8 cellular contexts compared by ENCODE assay signal in the genomic region with DNA sequence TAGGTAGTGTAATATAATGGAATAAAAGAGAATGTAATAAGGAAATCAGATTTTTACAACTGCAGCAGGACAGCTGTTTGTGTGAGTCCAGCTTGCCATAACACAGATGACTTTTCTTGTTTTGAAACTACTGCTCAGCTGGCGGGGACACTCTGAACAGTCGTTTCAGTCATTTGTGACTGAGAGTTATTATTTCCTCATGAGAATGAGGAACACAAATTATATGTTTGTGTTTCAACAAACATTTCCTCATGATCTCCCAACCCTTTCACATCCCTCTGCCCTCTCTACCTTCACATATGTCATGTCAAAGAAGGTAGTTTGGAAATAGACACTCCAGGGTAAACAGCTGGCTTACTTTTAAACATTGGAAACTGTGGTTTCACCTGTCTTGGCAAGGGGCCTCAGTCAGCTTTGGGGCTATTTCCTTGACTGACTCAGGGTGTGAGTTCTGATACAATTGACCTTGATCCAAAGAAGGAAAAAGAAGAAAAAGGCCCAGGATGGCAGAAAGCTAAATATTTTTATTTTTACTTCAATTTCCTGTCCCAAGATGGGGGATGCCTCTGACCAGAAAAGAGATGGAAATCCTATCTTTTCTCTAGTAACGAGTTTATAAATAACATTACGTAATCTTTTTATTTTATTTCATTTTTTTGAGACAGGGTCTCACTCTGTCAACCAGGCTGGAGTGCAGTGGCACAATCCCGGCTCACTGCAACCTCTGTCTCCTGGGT. TPM values are rescaled to one million over a fixed set of nuclear protein-coding genes. Genes with fewer than 3 reads are reported as not detected.
DNase-seq lines count a peak whose midpoint lies in the region; ATAC-seq and TF ChIP-seq lines count a peak whose summit lies in the region.

No MANE protein-coding gene starts in this region.

- POLR2A ChIA-PET in PC-3 (lab: Charles Lee; ENCODE audit: unreplicated experiment): no interaction called here

- peak overlapping the region; percentile 51 for H3K9ac ChIP-seq in PC-3 (ENCODE audit: low read length)

- H3K27ac Mint-ChIP-seq in activated CD4-positive, alpha-beta T cell treated with anti-CD3 and anti-CD28 coated beads, Interleukin-2, amount 10 ng/mL, durations not matched to agents 24 days and 14 days: peak overlapping the region; percentile 90

- H3F3A ChIP-seq in PC-3 (ENCODE audit: low read length, unreplicated experiment): no peaks in the 10 kb centered on the region

- peaks cover 74% of the 10 kb centered on the region for H3K4me1 Mint-ChIP-seq in activated CD4-positive, alpha-beta T cell treated with anti-CD3 and anti-CD28 coated beads, Interleukin-2, amount 10 ng/mL, durations not matched to agents 24 days and 14 days

- ATAC-seq in HG03039 (IDR thresholded peaks at IDR 0.05; ENCODE audit: unreplicated experiment) (peak; percentile 41), PC-3 (peak; percentile 10), esophagus mucosa (peak; percentile 54)

- H3K79me2 ChIP-seq in PC-3 (ENCODE audit: low read length): peaks cover 11% of the 10 kb centered on the region; the same call in 1 of the 2 replicates

- peak overlapping the region; percentile 88 for H2AFZ ChIP-seq in PC-3 (ENCODE audit: low read length)

- H3K36me3 ChIP-seq in PC-3 (ENCODE audit: low read depth, low read length): no peaks in the 10 kb centered on the region

- peaks cover 47% of the 10 kb centered on the region for H3K36me3 Mint-ChIP-seq in activated CD4-positive, alpha-beta T cell treated with anti-CD3 and anti-CD28 coated beads, Interleukin-2, amount 10 ng/mL, durations not matched to agents 24 days and 14 days (ENCODE audit: low read depth)

- H3K9me2 ChIP-seq in PC-3 (replicated peaks; ENCODE audit: low read length): no peaks in the 10 kb centered on the region

- H3K27me3 ChIP-seq in PC-3 (ENCODE audit: low read length): no peaks in the 10 kb centered on the region

- intact Hi-C loops in activated CD4-positive, alpha-beta T cell treated with anti-CD3 and anti-CD28 coated beads, Interleukin-2, amount 10 ng/mL, durations not matched to agents 24 days and 14 days (cut with micrococcal nuclease): loop anchor here (1.0 to 5.0 kb wide), 6 partner anchors 8 to 335 kb away; a partner anchor contains a TSS
- intact Hi-C loops in PC-3 (cut with micrococcal nuclease): no loop called here

- peaks cover 4% of the 10 kb centered on the region for H3K9me3 Mint-ChIP-seq in activated CD4-positive, alpha-beta T cell treated with anti-CD3 and anti-CD28 coated beads, Interleukin-2, amount 10 ng/mL, durations not matched to agents 24 days and 14 days

- CTCF ChIA-PET in PC-3 (lab: Charles Lee): no interaction called here

- H3K4me3 ChIP-seq in PC-3 (ENCODE audit: low read length) (peak overlapping the region; percentile 57), retinal pigment epithelial cell (ENCODE audit: low read length) (peak overlapping the region; percentile 24)

- no peaks in the 10 kb centered on the region for H3K9me3 ChIP-seq in PC-3 (ENCODE audit: low read length)

- H3K4me2 ChIP-seq in PC-3 (ENCODE audit: low read length): peak overlapping the region; percentile 79

- peak overlapping the region; percentile 92 for H3K4me3 Mint-ChIP-seq in activated CD4-positive, alpha-beta T cell treated with anti-CD3 and anti-CD28 coated beads, Interleukin-2, amount 10 ng/mL, durations not matched to agents 24 days and 14 days

- TF ChIP-seq CTCF in PC-3 (conservative IDR thresholded peaks at IDR 0.05; ENCODE audit: low read depth, low read length) (no peak), retinal pigment epithelial cell (conservative IDR thresholded peaks at IDR 0.05; ENCODE audit: low read depth, low read length) (no peak)

- BruUV-seq in PC-3 (replicated peaks; lab: Mats Ljungman, UMichigan): TSS peak; percentile 77

- peak overlapping the region; percentile 36 for H3K27ac ChIP-seq in PC-3 (ENCODE audit: low read length)

- H3K4me1 ChIP-seq in PC-3 (ENCODE audit: insufficient read depth, low read length): peaks cover 14% of the 10 kb centered on the region; the same call in 1 of the 2 replicates

- DNase-seq in activated CD4-positive, alpha-beta T cell treated with anti-CD3 and anti-CD28 coated beads, Interleukin-2, amount 10 ng/mL, durations not matched to agents 24 days and 14 days: peak; percentile 70
- DNase-seq in activated CD4-positive, alpha-beta T cell treated with anti-CD3 and anti-CD28 coated beads for 48 hours: no peak
- peak; percentile 25 for DNase-seq in PC-3
- DNase-seq in retinal pigment epithelial cell (ENCODE audit: low read depth): no peak
- no peak for DNase-seq in kidney glomerular epithelial cell (lab: John Stamatoyannopoulos, UW)
- no peak for DNase-seq in NCI-H1092 (lab: John Stamatoyannopoulos, UW)

- no peaks in the 10 kb centered on the region for H3K27me3 Mint-ChIP-seq in activated CD4-positive, alpha-beta T cell treated with anti-CD3 and anti-CD28 coated beads, Interleukin-2, amount 10 ng/mL, durations not matched to agents 24 days and 14 days

- H4K20me1 ChIP-seq in PC-3 (ENCODE audit: low read length): no peaks in the 10 kb centered on the region

RNA-seq across cellular contexts. Expression of a gene that starts 0.6 kb away (rescaled TPM):
- total RNA-seq in activated CD4-positive, alpha-beta T cell treated with anti-CD3 and anti-CD28 coated beads, Interleukin-2, amount 10 ng/mL, durations not matched to agents 24 days and 14 days: 48.9 and 49.1 TPM in 2 replicates
- total RNA-seq in PC-3 (2014; rRNA removed) (2.8 and 5.0 TPM in 2 replicates), esophagus mucosa (5.3 TPM)

Comparison
In these comparisons a context has a peak if more than half of its experiments do, and no peak if none do; other contexts are left out.
1. DNase-seq: peak in activated CD4-positive, alpha-beta T cell treated with anti-CD3 and anti-CD28 coated beads, Interleukin-2, amount 10 ng/mL, durations not matched to agents 24 days and 14 days (single experiment) and PC-3 (single experiment); none in activated CD4-positive, alpha-beta T cell treated with anti-CD3 and anti-CD28 coated beads for 48 hours (single experiment), retinal pigment epithelial cell (single experiment), kidney glomerular epithelial cell (single experiment) and NCI-H1092 (single experiment).
2. Peak in every context shown above with its lines, with median percentiles within 50 percentile points of each other: ATAC-seq.